In genomic region chr1:43804569-43804968, GRCh38 we compare ENCODE assay signal across 24 cellular contexts.
"Had no signal": no experiment of that assay in that cellular context is flagged by ENCODE, and none has a peak within 500 bp of the region (broad histone marks: within the 10 kb centered on the region; RNA-seq: fewer than 3 reads in every experiment).

No MANE protein-coding gene starts in this region.

- H3K27ac ChIP-seq: left lung, lower lobe of right lung, pancreas, prostate gland, right lobe of liver, tibial nerve, uterus had no signal

- DNase-seq: immature natural killer cell; kidney; left colon; left lung; lower lobe of right lung; mammary epithelial cell; mesenchymal stem cell; naive thymus-derived CD8-positive, alpha-beta T cell; nucleus accumbens; pancreas; posterior cingulate gyrus; right lobe of liver; stimulated activated CD4-positive, alpha-beta T cell treated with anti-CD3 and anti-CD28 coated beads, Interleukin-1b, Interleukin-23, amount 100 ng/mL, for 48 hours; stimulated activated CD4-positive, alpha-beta T cell treated with anti-CD3 and anti-CD28 coated beads, Interleukin-2, amount 100 ng/mL, for 48 hours; stimulated activated CD4-positive, alpha-beta T cell treated with anti-CD3 and anti-CD28 coated beads, Interleukin-4, amount 100 ng/mL, for 4 hours; stimulated activated CD8-positive, alpha-beta memory T cell treated with anti-CD3 and anti-CD28 coated beads, Interleukin-4, amount 100 ng/mL, for 48 hours; stimulated activated naive CD4-positive, alpha-beta T cell treated with Interleukin-2 at 50 U/mL for 16 hours; stimulated activated naive CD8-positive, alpha-beta T cell treated with anti-CD3 and anti-CD28 coated beads, Interleukin-15, amount 100 ng/mL, for 72 hours; substantia nigra; uterus had no signal

- H3K4me2 ChIP-seq: smooth muscle cell had no signal

- H3K4me3 ChIP-seq: left lung, lower lobe of right lung, pancreas, prostate gland, right lobe of liver, smooth muscle cell, tibial nerve, uterus had no signal

- FAIRE-seq: islet of Langerhans, kidney, pancreas had no signal

- H3K4me1 ChIP-seq: left lung, lower lobe of right lung, pancreas, prostate gland, right lobe of liver, tibial nerve, uterus had no signal

- H3K27me3 ChIP-seq: left lung, pancreas, right lobe of liver, tibial nerve, uterus had no signal

- H3K9me3 ChIP-seq: lower lobe of right lung, pancreas, prostate gland, right lobe of liver had no signal

- H3K36me3 ChIP-seq: left lung, lower lobe of right lung, pancreas, prostate gland, right lobe of liver, uterus had no signal
